ENCODE assay signal across 9 cellular contexts in the genomic region with DNA sequence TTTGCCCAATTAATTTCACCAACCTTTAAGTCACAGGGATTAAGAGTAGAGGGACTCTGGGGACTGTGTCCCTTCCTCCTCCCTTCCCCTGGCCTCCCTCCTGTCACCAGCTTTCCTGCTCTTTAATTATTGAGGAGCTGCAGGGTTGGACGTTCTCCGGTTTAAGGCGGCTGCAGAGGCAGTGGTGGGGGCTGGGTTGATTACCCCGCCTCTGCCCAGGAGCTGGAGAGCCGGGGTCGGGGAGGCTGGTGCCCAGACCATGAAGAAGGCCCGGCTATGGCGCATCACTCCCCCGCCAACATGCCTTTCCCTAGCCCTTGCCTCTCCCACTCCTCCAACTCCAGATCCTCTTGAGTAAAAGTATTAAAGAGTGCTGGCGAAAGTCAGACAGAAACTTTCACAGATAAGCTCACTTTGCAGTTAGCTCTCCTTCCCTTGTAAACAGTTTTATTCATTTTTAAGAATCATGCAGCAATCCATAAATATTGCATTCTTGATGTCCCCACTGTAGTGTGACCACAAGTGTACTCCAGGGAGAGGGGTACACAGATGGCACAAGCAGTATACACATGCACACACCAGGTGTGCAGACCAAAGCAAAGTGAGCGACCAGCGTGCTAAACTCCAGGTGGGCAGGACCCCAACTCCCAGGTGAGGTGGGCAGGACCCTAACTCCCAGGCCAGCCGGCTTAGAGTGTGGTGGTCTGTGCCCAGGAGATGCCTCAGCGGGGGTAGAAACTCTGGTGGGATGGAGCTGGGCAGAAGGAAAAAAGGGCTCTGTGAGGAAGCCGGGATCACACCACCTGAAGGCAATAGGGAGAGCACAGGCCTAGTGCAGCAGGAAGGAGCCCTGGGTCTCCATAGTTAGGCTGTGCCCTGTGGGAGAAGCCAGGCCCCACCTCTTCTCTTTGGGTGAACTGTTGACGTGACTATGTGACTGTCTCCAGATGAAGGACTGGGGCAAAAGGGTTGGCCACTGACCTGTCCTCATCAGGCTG. TPM values are rescaled to one million over a fixed set of nuclear protein-coding genes. Genes with fewer than 3 reads are reported as not detected.
A peak's percentile ranks its signal among the peaks of the same experiment; 100 is the strongest.
DNase-seq lines count a peak whose midpoint lies in the region; ATAC-seq lines count a peak whose summit lies in the region.
"Had no signal": no experiment of that assay in that cellular context is flagged by ENCODE, and none has a peak within 500 bp of the region (broad histone marks: within the 10 kb centered on the region; RNA-seq: fewer than 3 reads in every experiment).

No MANE protein-coding gene starts in this region.

- peaks cover 2% of the 10 kb centered on the region for H3K27me3 Mint-ChIP-seq in activated naive CD4-positive, alpha-beta T cell treated with anti-CD3 and anti-CD28 coated beads for 36 hours (ENCODE audit: low read depth)
- peaks cover 6% of the 10 kb centered on the region for H3K27me3 Mint-ChIP-seq in T-helper 17 cell
- H3K27me3 Mint-ChIP-seq in stimulated activated naive CD8-positive, alpha-beta T cell treated with anti-CD3 and anti-CD28 coated beads, Interleukin-15, amount 100 ng/mL, for 72 hours: no peaks in the 10 kb centered on the region

- ATAC-seq in T-helper 17 cell (no peak), GM21390 (IDR thresholded peaks at IDR 0.05; ENCODE audit: unreplicated experiment) (no peak)
- no peak for ATAC-seq in stimulated activated naive CD8-positive, alpha-beta T cell treated with anti-CD3 and anti-CD28 coated beads, Interleukin-15, amount 100 ng/mL, for 72 hours

- CTCF ChIA-PET in activated naive CD4-positive, alpha-beta T cell treated with anti-CD3 and anti-CD28 coated beads for 36 hours (lab: Charles Lee): interaction anchor here (0.7 to 3.3 kb wide), 7 partner anchors 10 to 137 kb away, joined by 3 to 28 read pairs (median 5); no protein-coding TSS in a partner anchor

- H3K9me3 ChIP-seq in T-helper 17 cell (ENCODE audit: control insufficient read depth, low read length, poor library complexity, severe bottlenecking) (no peaks in the 10 kb centered on the region), iPS-18c (ENCODE audit: control insufficient read depth, insufficient read depth, low read length) (no peaks in the 10 kb centered on the region)
- H3K9me3 ChIP-seq: testis had no signal

- H3K27ac Mint-ChIP-seq in activated naive CD4-positive, alpha-beta T cell treated with anti-CD3 and anti-CD28 coated beads for 36 hours: peak overlapping the region; percentile 37
- peak overlapping the region; percentile 95 for H3K27ac Mint-ChIP-seq in T-helper 17 cell
- H3K27ac Mint-ChIP-seq in stimulated activated naive CD8-positive, alpha-beta T cell treated with anti-CD3 and anti-CD28 coated beads, Interleukin-15, amount 100 ng/mL, for 72 hours: peak overlapping the region; percentile 13 to 85

- intact Hi-C loops in activated naive CD4-positive, alpha-beta T cell treated with anti-CD3 and anti-CD28 coated beads for 36 hours (cut with micrococcal nuclease): no loop called here

- peaks cover 9% of the 10 kb centered on the region for H3K36me3 Mint-ChIP-seq in activated naive CD4-positive, alpha-beta T cell treated with anti-CD3 and anti-CD28 coated beads for 36 hours (ENCODE audit: low read depth)
- H3K36me3 Mint-ChIP-seq in T-helper 17 cell (ENCODE audit: low read depth): peaks cover 2% of the 10 kb centered on the region

- peak overlapping the region; percentile 72 for H3K4me3 Mint-ChIP-seq in activated naive CD4-positive, alpha-beta T cell treated with anti-CD3 and anti-CD28 coated beads for 36 hours
- peak overlapping the region; percentile 82 for H3K4me3 Mint-ChIP-seq in T-helper 17 cell
- H3K4me3 Mint-ChIP-seq in stimulated activated naive CD8-positive, alpha-beta T cell treated with anti-CD3 and anti-CD28 coated beads, Interleukin-15, amount 100 ng/mL, for 72 hours: peak overlapping the region; percentile 80 to 82

- H3K4me1 Mint-ChIP-seq in activated naive CD4-positive, alpha-beta T cell treated with anti-CD3 and anti-CD28 coated beads for 36 hours (ENCODE audit: low read depth): peaks cover 61% of the 10 kb centered on the region
- peaks cover 53% of the 10 kb centered on the region for H3K4me1 Mint-ChIP-seq in T-helper 17 cell
- H3K4me1 Mint-ChIP-seq in stimulated activated naive CD8-positive, alpha-beta T cell treated with anti-CD3 and anti-CD28 coated beads, Interleukin-15, amount 100 ng/mL, for 72 hours: peaks cover 90% of the 10 kb centered on the region

- peak overlapping the region; percentile 70 for H3K4me3 ChIP-seq in iPS-18c (ENCODE audit: insufficient read depth, low read depth, low read length)

- no peak for DNase-seq in activated naive CD4-positive, alpha-beta T cell treated with anti-CD3 and anti-CD28 coated beads for 36 hours
- DNase-seq in activated naive CD4-positive, alpha-beta T cell treated with anti-CD3 and anti-CD28 coated beads, Interleukin-2, amount 50 U/mL, for 16 hours: no peak
- DNase-seq in T-helper 17 cell: no peak
- no peak for DNase-seq in stimulated activated naive CD8-positive, alpha-beta T cell treated with anti-CD3 and anti-CD28 coated beads, Interleukin-15, amount 100 ng/mL, for 72 hours
- DNase-seq in COR-L47 (lab: John Stamatoyannopoulos, UW): no peak
- DNase-seq in UCSD-AML1 (lab: John Stamatoyannopoulos, UW; ENCODE audit: unreplicated experiment): no peak
- DNase-seq: testis had no signal

- no peaks in the 10 kb centered on the region for H3K9me3 Mint-ChIP-seq in activated naive CD4-positive, alpha-beta T cell treated with anti-CD3 and anti-CD28 coated beads for 36 hours
- H3K9me3 Mint-ChIP-seq in stimulated activated naive CD8-positive, alpha-beta T cell treated with anti-CD3 and anti-CD28 coated beads, Interleukin-15, amount 100 ng/mL, for 72 hours: no peaks in the 10 kb centered on the region

RNA-seq across cellular contexts. Expression of a gene that starts 1.3 kb away (rescaled TPM):
- under 1 TPM; 0.60 to 0.84 TPM for total RNA-seq in activated naive CD4-positive, alpha-beta T cell treated with anti-CD3 and anti-CD28 coated beads for 36 hours
- 1 to 10 TPM; 1.3 to 2.1 TPM for total RNA-seq in T-helper 17 cell

RNA-seq across cellular contexts. Expression of a gene that starts 38.8 kb away (rescaled TPM):
- total RNA-seq in activated naive CD4-positive, alpha-beta T cell treated with anti-CD3 and anti-CD28 coated beads for 36 hours: 10 to 100 TPM; 43.5 to 46.6 TPM
- total RNA-seq in T-helper 17 cell: 10 to 100 TPM; 80.7 to 85.3 TPM

Comparison
In these comparisons a context has a peak if more than half of its experiments do, and no peak if none do; other contexts are left out.
1. H3K27ac Mint-ChIP-seq: peak in every context shown above with its lines; median percentile 95 in T-helper 17 cell; 49 in stimulated activated naive CD8-positive, alpha-beta T cell treated with anti-CD3 and anti-CD28 coated beads, Interleukin-15, amount 100 ng/mL, for 72 hours; 37 in activated naive CD4-positive, alpha-beta T cell treated with anti-CD3 and anti-CD28 coated beads for 36 hours.